In genomic region chr3:18346097-18346496, GRCh38 we compare ENCODE assay signal across 21 cellular contexts.
"Had no signal": no experiment of that assay in that cellular context is flagged by ENCODE, and none has a peak within 500 bp of the region (broad histone marks: within the 10 kb centered on the region; RNA-seq: fewer than 3 reads in every experiment).

No MANE protein-coding gene starts in this region.

- ATAC-seq: activated CD8-positive, alpha-beta T cell treated with anti-CD3 and anti-CD28 coated beads for 36 hours; body of pancreas; left ventricle myocardium superior had no signal

- H3K4me3 Mint-ChIP-seq: activated CD8-positive, alpha-beta T cell treated with anti-CD3 and anti-CD28 coated beads for 36 hours; activated naive CD8-positive, alpha-beta T cell treated with anti-CD3 and anti-CD28 coated beads for 36 hours; memory B cell; nephron had no signal

- DNase-seq: activated CD4-positive, alpha-beta T cell treated with anti-CD3 and anti-CD28 coated beads for 1 hour; activated CD8-positive, alpha-beta T cell treated with anti-CD3 and anti-CD28 coated beads for 36 hours; activated naive CD8-positive, alpha-beta T cell treated with anti-CD3 and anti-CD28 coated beads for 36 hours; amygdala; body of pancreas; caudate nucleus; kidney glomerular epithelial cell; left ventricle myocardium superior; nucleus accumbens; posterior cingulate gyrus; retina; stimulated activated CD4-positive, alpha-beta T cell treated with anti-CD3 and anti-CD28 coated beads, Interleukin-2, amount 100 ng/mL, for 48 hours; stimulated activated naive CD4-positive, alpha-beta T cell; SW 1271; T-helper 9 cell; trophoblast cell had no signal

- H3K9me3 ChIP-seq: body of pancreas, esophagus muscularis mucosa, suprapubic skin had no signal

- H3K27me3 ChIP-seq: body of pancreas, esophagus muscularis mucosa, suprapubic skin had no signal

- H3K27ac Mint-ChIP-seq: activated CD8-positive, alpha-beta T cell treated with anti-CD3 and anti-CD28 coated beads for 36 hours; activated naive CD8-positive, alpha-beta T cell treated with anti-CD3 and anti-CD28 coated beads for 36 hours; memory B cell; nephron had no signal

- H3K27ac ChIP-seq: body of pancreas, coronary artery, esophagus muscularis mucosa, suprapubic skin had no signal

- H3K4me1 Mint-ChIP-seq: memory B cell had no signal

- H3K9me3 Mint-ChIP-seq: activated CD8-positive, alpha-beta T cell treated with anti-CD3 and anti-CD28 coated beads for 36 hours; activated naive CD8-positive, alpha-beta T cell treated with anti-CD3 and anti-CD28 coated beads for 36 hours; memory B cell; nephron had no signal

- H3K27me3 Mint-ChIP-seq: activated CD8-positive, alpha-beta T cell treated with anti-CD3 and anti-CD28 coated beads for 36 hours; activated naive CD8-positive, alpha-beta T cell treated with anti-CD3 and anti-CD28 coated beads for 36 hours; memory B cell had no signal
